In the genomic region with DNA sequence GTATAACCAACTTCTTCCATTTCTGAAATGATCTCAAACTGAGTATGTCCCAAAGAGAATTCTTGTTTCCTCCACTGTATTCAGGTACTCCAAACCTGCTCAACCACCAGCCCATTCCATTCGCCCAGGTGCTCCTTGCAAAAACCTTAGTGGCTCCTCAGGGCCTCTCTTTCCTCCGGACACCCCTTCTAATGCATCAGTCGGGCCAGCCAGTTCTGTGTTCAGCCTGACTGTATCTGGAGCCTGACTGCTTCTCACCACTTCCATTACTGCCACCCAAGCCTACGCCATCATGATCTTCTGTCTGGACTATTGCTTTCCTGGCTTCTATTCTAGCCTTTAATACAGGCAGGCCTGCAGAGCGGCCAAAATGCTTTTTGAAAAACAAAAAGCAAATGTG, we compare ENCODE assay signal across 9 cellular contexts. TPM values are rescaled to one million over a fixed set of nuclear protein-coding genes. Genes with fewer than 3 reads are reported as not detected.
DNase-seq lines count a peak whose midpoint lies in the region; ATAC-seq and TF ChIP-seq lines count a peak whose summit lies in the region.
"Had no signal": no experiment of that assay in that cellular context is flagged by ENCODE, and none has a peak within 500 bp of the region (broad histone marks: within the 10 kb centered on the region; RNA-seq: fewer than 3 reads in every experiment).

No MANE protein-coding gene starts in this region.

- no peak overlapping the region for H2BK120ac ChIP-seq in H9 (ENCODE audit: low read depth, low read length, poor library complexity, severe bottlenecking)

- H3K4ac ChIP-seq in H9 (ENCODE audit: low read depth, low read length): no peak overlapping the region

- H2BK20ac ChIP-seq in H9 (ENCODE audit: low read depth, low read length, poor library complexity, severe bottlenecking): no peak overlapping the region

- H3K4me3 Mint-ChIP-seq in activated CD4-positive, alpha-beta memory T cell treated with anti-CD3 and anti-CD28 coated beads for 36 hours: peak overlapping the region; percentile 86
- no peak overlapping the region; a peak in 1 of 5 replicates for H3K4me3 Mint-ChIP-seq in H9

- no peak overlapping the region for H3K14ac ChIP-seq in H9 (ENCODE audit: insufficient read depth, low read length)

- no peak overlapping the region for H3K9ac ChIP-seq in H9 (ENCODE audit: extremely low read depth, insufficient read length, low read length)

- H3K9me3 Mint-ChIP-seq in activated CD4-positive, alpha-beta memory T cell treated with anti-CD3 and anti-CD28 coated beads for 36 hours: no peaks in the 10 kb centered on the region
- H3K9me3 Mint-ChIP-seq in H9: no peaks in the 10 kb centered on the region

- H2BK12ac ChIP-seq in H9 (ENCODE audit: insufficient read length, low read depth, low read length): no peak overlapping the region

- ATAC-seq in GM21723 (IDR thresholded peaks at IDR 0.05; ENCODE audit: unreplicated experiment): no peak

- peaks cover 52% of the 10 kb centered on the region for H3K4me1 Mint-ChIP-seq in activated CD4-positive, alpha-beta memory T cell treated with anti-CD3 and anti-CD28 coated beads for 36 hours (ENCODE audit: low read depth)
- peaks cover 2% of the 10 kb centered on the region in 2 experiments; a peak in 2 of 4 replicates for H3K4me1 Mint-ChIP-seq in H9

- H3K4me2 ChIP-seq in H9 (ENCODE audit: insufficient read depth, insufficient read length, low read length): no peak overlapping the region

- H3K27ac Mint-ChIP-seq in activated CD4-positive, alpha-beta memory T cell treated with anti-CD3 and anti-CD28 coated beads for 36 hours: peak overlapping the region; percentile 98
- H3K27ac Mint-ChIP-seq in H9: no peak overlapping the region

- H4K91ac ChIP-seq in H9 (ENCODE audit: insufficient read length, low read depth, low read length): no peak overlapping the region

- no peak overlapping the region for H2AK5ac ChIP-seq in H9 (ENCODE audit: insufficient read length, low read length)

- H3K27me3 ChIP-seq in esophagus squamous epithelium: no peaks in the 10 kb centered on the region
- H3K27me3 ChIP-seq in stomach: no peaks in the 10 kb centered on the region
- H3K27me3 ChIP-seq in H9 (ENCODE audit: insufficient read depth, low read length): no peaks in the 10 kb centered on the region

- peak; percentile 61 for DNase-seq in activated CD8-positive, alpha-beta memory T cell treated with anti-CD3 and anti-CD28 coated beads, Interleukin-2, amount 50 U/mL, for 48 hours
- no peak for DNase-seq in activated CD8-positive, alpha-beta memory T cell treated with anti-CD3 and anti-CD28 coated beads for 24 hours
- peak; percentile 16 for DNase-seq in activated CD4-positive, alpha-beta memory T cell treated with anti-CD3 and anti-CD28 coated beads for 36 hours
- DNase-seq in esophagus squamous epithelium (lab: John Stamatoyannopoulos, UW) (no peak), stomach (no peak), H9 (no peak), NOMO-1 treated with DMSO at 0.1 percent for 48 hours (lab: John Stamatoyannopoulos, UW; ENCODE audit: unreplicated experiment) (no peak)
- DNase-seq: NCI-H510A treated with DMSO at 0.1 percent for 48 hours had no signal

- no peak overlapping the region for H3K23ac ChIP-seq in H9 (ENCODE audit: insufficient read length, low read depth, low read length)

- no peak overlapping the region for H3K56ac ChIP-seq in H9 (ENCODE audit: insufficient read length, low read depth, low read length)

- H3K36me3 ChIP-seq in esophagus squamous epithelium: peaks cover 0 to 7% (median 0%) of the 10 kb centered on the region in 3 donors
- peaks cover 0 to 5% (median 1%) of the 10 kb centered on the region in 4 donors for H3K36me3 ChIP-seq in stomach

- no peaks in the 10 kb centered on the region for H4K20me1 ChIP-seq in H9 (ENCODE audit: control insufficient read depth, insufficient read depth, insufficient read length)

- H2BK5ac ChIP-seq in H9 (ENCODE audit: insufficient read length, low read length): no peak overlapping the region

- TF ChIP-seq CTCF in esophagus squamous epithelium (IDR thresholded peaks at IDR 0.05) (no peak), stomach (IDR thresholded peaks at IDR 0.05) (no peak), H9 (conservative IDR thresholded peaks at IDR 0.05) (no peak)

- H3K27me3 Mint-ChIP-seq in activated CD4-positive, alpha-beta memory T cell treated with anti-CD3 and anti-CD28 coated beads for 36 hours: no peaks in the 10 kb centered on the region
- H3K27me3 Mint-ChIP-seq in H9 (ENCODE audit: low read depth): no peaks in the 10 kb centered on the region; the same call in 1 of the 2 replicates

- H3K4me1 ChIP-seq in esophagus squamous epithelium (peaks cover 0 to 52% (median 6%) of the 10 kb centered on the region in 3 donors), stomach (peaks cover 0 to 41% (median 17%) of the 10 kb centered on the region in 4 donors), H9 (ENCODE audit: insufficient read depth, low read length) (no peaks in the 10 kb centered on the region)

- no peaks in the 10 kb centered on the region for H3K79me1 ChIP-seq in H9 (ENCODE audit: insufficient read depth, low read depth, low read length, poor library complexity, severe bottlenecking)

- no peak overlapping the region for H3K18ac ChIP-seq in H9 (ENCODE audit: insufficient read length, low read depth, low read length)

- TF ChIP-seq POLR2A in esophagus squamous epithelium (IDR thresholded peaks at IDR 0.05) (no peak), stomach (IDR thresholded peaks at IDR 0.05) (no peak)

- H2AFZ ChIP-seq in H9 (ENCODE audit: low read length): no peak overlapping the region

- H3K4me3 ChIP-seq in esophagus squamous epithelium (no peak overlapping the region), stomach (peak overlapping the region in 1 of 4 donors; percentile 54)

- peak overlapping the region; percentile 5 to 96 (median 93) for H3K27ac ChIP-seq in esophagus squamous epithelium
- peak overlapping the region; percentile 90 to 98 (median 95) for H3K27ac ChIP-seq in stomach
- no peak overlapping the region for H3K27ac ChIP-seq in H9 (ENCODE audit: insufficient read length, low read depth, low read length)

- POLR2A ChIA-PET in activated CD4-positive, alpha-beta memory T cell treated with anti-CD3 and anti-CD28 coated beads for 36 hours (lab: Charles Lee): interaction anchor here (1.8 to 2.1 kb wide), 3 partner anchors 46 to 73 kb away, joined by 6 to 72 read pairs (median 13); a partner anchor contains a TSS

- H2BK15ac ChIP-seq in H9 (ENCODE audit: low read depth, low read length): no peak overlapping the region

- H3K79me2 ChIP-seq in H9 (ENCODE audit: insufficient read depth, low read length): no peaks in the 10 kb centered on the region

- CTCF ChIA-PET in activated CD4-positive, alpha-beta memory T cell treated with anti-CD3 and anti-CD28 coated beads for 36 hours (lab: Charles Lee): no interaction called here

- no peak overlapping the region for H4K5ac ChIP-seq in H9 (ENCODE audit: insufficient read length, low read depth, low read length)

- TF ChIP-seq EP300 in stomach (IDR thresholded peaks at IDR 0.05): no peak

- WGBS in esophagus squamous epithelium, 2 donors: 87 to 89% methylated on average over 5 of the region's 5 CpGs
- WGBS in stomach, 5 donors: 72 to 85% (median 84%) methylated on average over 5 of the region's 5 CpGs
- WGBS in H9 (ENCODE audit: extremely low coverage, insufficient read length, low lambda C conversion rate): no CpG with 5 or more reads among the region's 5 CpGs

- no peaks in the 10 kb centered on the region for H3K23me2 ChIP-seq in H9 (ENCODE audit: insufficient read length, low read depth, low read length, poor library complexity, severe bottlenecking)

- peaks cover 45% of the 10 kb centered on the region for H3K36me3 Mint-ChIP-seq in activated CD4-positive, alpha-beta memory T cell treated with anti-CD3 and anti-CD28 coated beads for 36 hours
- no peaks in the 10 kb centered on the region; a peak in 2 of 7 replicates for H3K36me3 Mint-ChIP-seq in H9 (ENCODE audit: insufficient read depth in 1 of 3, low read depth in 3 of 3)

- intact Hi-C loops in activated CD4-positive, alpha-beta memory T cell treated with anti-CD3 and anti-CD28 coated beads for 36 hours (cut with micrococcal nuclease): loop anchor here (1.0 to 5.0 kb wide), 4 partner anchors 73 to 1955 kb away; a partner anchor contains a TSS
- intact Hi-C loops in esophagus squamous epithelium (cut with DNase I): no loop called here
- intact Hi-C loops in stomach (cut with DNase I; ENCODE audit: low total_unique reads): no loop called here

- no peak overlapping the region for H3T11ph ChIP-seq in H9 (ENCODE audit: low read length)

- H4K8ac ChIP-seq in H9 (replicated peaks; ENCODE audit: insufficient read length, low read depth, low read length): no peak overlapping the region

- H3K9me3 ChIP-seq in esophagus squamous epithelium: no peaks in the 10 kb centered on the region
- H3K9me3 ChIP-seq in stomach: no peaks in the 10 kb centered on the region
- no peaks in the 10 kb centered on the region for H3K9me3 ChIP-seq in H9 (ENCODE audit: control insufficient read depth, low read depth, low read length)

RNA-seq across cellular contexts. Expression of a gene that starts 1.5 kb away (rescaled TPM):
- total RNA-seq in activated CD4-positive, alpha-beta memory T cell treated with anti-CD3 and anti-CD28 coated beads for 36 hours: 10 to 100 TPM; 89.2 to 99.4 TPM
- total RNA-seq in esophagus squamous epithelium (10 to 100 TPM; 12.9 to 31.3 (median 19.6) TPM), stomach (100 to 1,000 TPM in 1 of 5 donors, 10 to 100 TPM in 4; 18.2 to 140 (median 50.0) TPM), H9 (2021) (11.5 and 13.5 TPM in 2 replicates)
- 10 to 100 TPM; 28.6 to 68.5 (median 54.2) TPM for polyA plus RNA-seq in stomach

RNA-seq across cellular contexts. Expression of a gene that starts 53.2 kb away (rescaled TPM):
- total RNA-seq in activated CD4-positive, alpha-beta memory T cell treated with anti-CD3 and anti-CD28 coated beads for 36 hours: 10 to 100 TPM; 13.9 to 15.9 TPM
- 1 to 10 TPM; 2.3 to 9.0 (median 4.8) TPM for total RNA-seq in esophagus squamous epithelium
- 10 to 100 TPM in 3 of 5 donors, 1 to 10 TPM in 2; 3.5 to 28.6 (median 13.5) TPM for total RNA-seq in stomach
- polyA plus RNA-seq in stomach: 1 to 10 TPM; 3.4 to 6.6 (median 3.5) TPM
- total RNA-seq in H9 (2021): 4.9 and 5.7 TPM in 2 replicates

RNA-seq across cellular contexts. Expression of a gene that starts 53.4 kb away (rescaled TPM):
- total RNA-seq in activated CD4-positive, alpha-beta memory T cell treated with anti-CD3 and anti-CD28 coated beads for 36 hours: 1 to 10 TPM; 5.6 to 6.3 TPM
- total RNA-seq in esophagus squamous epithelium (10 to 100 TPM; 16.9 to 29.2 (median 21.2) TPM), stomach (10 to 100 TPM; 29.3 to 61.6 (median 45.5) TPM), H9 (2021) (5.4 and 6.0 TPM in 2 replicates)
- 10 to 100 TPM; 11.4 to 20.2 (median 12.0) TPM for polyA plus RNA-seq in stomach

Comparison
In these comparisons a context has a peak if more than half of its experiments do, and no peak if none do; other contexts are left out.
1. DNase-seq: peak in activated CD8-positive, alpha-beta memory T cell treated with anti-CD3 and anti-CD28 coated beads, Interleukin-2, amount 50 U/mL, for 48 hours (single experiment) and activated CD4-positive, alpha-beta memory T cell treated with anti-CD3 and anti-CD28 coated beads for 36 hours (single experiment); none in activated CD8-positive, alpha-beta memory T cell treated with anti-CD3 and anti-CD28 coated beads for 24 hours (single experiment), esophagus squamous epithelium (single experiment), stomach (single experiment), H9 (single experiment) and NOMO-1 treated with DMSO at 0.1 percent for 48 hours (single experiment).